9 cellular contexts compared by ENCODE assay signal in the genomic region with DNA sequence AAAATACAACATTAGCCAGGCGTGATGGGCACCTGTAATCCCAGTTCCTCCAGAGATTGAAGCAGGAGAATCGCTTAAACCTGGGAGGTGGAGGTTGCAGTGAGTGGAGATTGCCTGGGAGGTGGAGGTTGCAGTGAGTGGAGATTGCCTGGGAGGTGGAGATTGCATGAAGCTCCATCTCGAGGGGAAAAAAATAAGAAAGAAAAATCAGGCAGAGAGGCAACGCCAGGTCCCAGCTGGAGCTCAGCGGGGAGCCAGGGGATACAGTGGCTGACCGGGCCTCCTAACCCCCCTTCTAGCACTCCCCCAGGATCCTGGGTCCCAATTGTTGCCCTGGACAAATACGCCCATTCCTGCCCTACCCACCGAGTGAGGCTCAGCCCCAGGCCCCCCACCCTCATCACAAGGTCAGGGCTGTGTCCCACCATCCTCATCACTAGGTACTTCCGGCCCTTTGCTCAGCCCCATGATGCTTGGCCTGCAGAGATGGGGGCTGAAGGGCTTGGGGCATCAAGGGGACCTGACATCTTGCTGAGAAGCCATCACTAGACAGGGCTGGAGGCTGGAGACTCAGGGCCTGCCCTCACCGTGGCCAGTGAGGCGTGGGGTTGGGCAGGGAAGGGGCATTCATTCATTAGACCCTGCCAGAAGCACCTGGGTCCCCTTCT. TPM values are rescaled to one million over a fixed set of nuclear protein-coding genes. Genes with fewer than 3 reads are reported as not detected.
A peak's percentile ranks its signal among the peaks of the same experiment; 100 is the strongest.
DNase-seq lines count a peak whose midpoint lies in the region; ATAC-seq and TF ChIP-seq lines count a peak whose summit lies in the region.
"Had no signal": no experiment of that assay in that cellular context is flagged by ENCODE, and none has a peak within 500 bp of the region (broad histone marks: within the 10 kb centered on the region; RNA-seq: fewer than 3 reads in every experiment).

No MANE protein-coding gene starts in this region.

- peaks cover 4 to 58% (median 5%) of the 10 kb centered on the region in 3 donors for H3K36me3 Mint-ChIP-seq in CD8-positive, alpha-beta memory T cell
- H3K36me3 Mint-ChIP-seq in effector memory CD8-positive, alpha-beta T cell (ENCODE audit: insufficient read depth), result peaks cover 51% of the 10 kb centered on the region

- H3K4me3 Mint-ChIP-seq in CD8-positive, alpha-beta memory T cell, result peak overlapping the region; percentile 73 to 89 (median 78)
- peak overlapping the region; percentile 86 to 90 for H3K4me3 Mint-ChIP-seq in effector memory CD8-positive, alpha-beta T cell

- no peak for DNase-seq in CD8-positive, alpha-beta memory T cell
- DNase-seq in effector memory CD8-positive, alpha-beta T cell, result no peak
- no peak for DNase-seq in trophoblast cell
- DNase-seq in COLO829 (ENCODE audit: low spot score), result no peak
- DNase-seq: NK-92 treated with Interleukin-12 subunit alpha and Interleukin-12 subunit beta, amount 100 ng/mL, for 24 hours had no signal

- no peaks in the 10 kb centered on the region for H4K20me1 ChIP-seq in OCI-LY1 (ENCODE audit: insufficient read depth, low read length)

- H3K4me3 ChIP-seq in CD8-positive, alpha-beta memory T cell (ENCODE audit: low read length), result peak overlapping the region; percentile 66
- H3K4me3 ChIP-seq in OCI-LY1 (ENCODE audit: low read depth, low read length, poor library complexity, severe bottlenecking), result peak overlapping the region; percentile 86
- no peak overlapping the region for H3K4me3 ChIP-seq in trophoblast cell (ENCODE audit: low read depth, low read length)

- H2BK12ac ChIP-seq in trophoblast cell (ENCODE audit: low read length), result no peak overlapping the region

- no peak overlapping the region for H2BK5ac ChIP-seq in trophoblast cell (ENCODE audit: low read depth, low read length, poor library complexity)

- H3K79me2 ChIP-seq in OCI-LY1 (ENCODE audit: insufficient read depth, low read length) (peaks cover 9% of the 10 kb centered on the region), trophoblast cell (ENCODE audit: control insufficient read depth, insufficient read depth, low read length, poor library complexity) (peaks cover 6% of the 10 kb centered on the region)

- H3K27ac Mint-ChIP-seq in CD8-positive, alpha-beta memory T cell, result peak overlapping the region in 5 of 8 donors; percentile 78 to 84 (median 79)
- H3K27ac Mint-ChIP-seq in effector memory CD8-positive, alpha-beta T cell, result peak overlapping the region; percentile 10 to 78

- H3F3A ChIP-seq in OCI-LY1 (ENCODE audit: insufficient read depth, low read length), result no peaks in the 10 kb centered on the region; the same call in 1 of the 2 replicates

- no peak overlapping the region for H3K4ac ChIP-seq in trophoblast cell (ENCODE audit: low read depth, low read length)

- H2AFZ ChIP-seq in OCI-LY1 (ENCODE audit: low read length) (no peak overlapping the region), trophoblast cell (ENCODE audit: insufficient read depth, low read length, poor library complexity) (no peak overlapping the region)

- H4K12ac ChIP-seq in trophoblast cell (ENCODE audit: low read depth, low read length), result no peak overlapping the region

- POLR2A ChIA-PET in CD8-positive, alpha-beta memory T cell (lab: Charles Lee), result no interaction called here

- no peak overlapping the region for H4K8ac ChIP-seq in trophoblast cell (ENCODE audit: low read depth, low read length)

- peaks cover 39% of the 10 kb centered on the region for H3K4me1 ChIP-seq in CD8-positive, alpha-beta memory T cell (ENCODE audit: insufficient read depth, low read length)
- H3K4me1 ChIP-seq in OCI-LY1 (ENCODE audit: insufficient read depth, low read length, severe bottlenecking) (peaks cover 33% of the 10 kb centered on the region), trophoblast cell (ENCODE audit: control insufficient read depth in 1 of 2, insufficient read depth in 2 of 2, low read length in 2 of 2) (peaks cover 6 to 11% of the 10 kb centered on the region in 2 experiments)

- peak overlapping the region; percentile 89; the same call in 1 of the 2 replicates for H3K9ac ChIP-seq in OCI-LY1 (ENCODE audit: low read length)
- H3K9ac ChIP-seq in trophoblast cell (ENCODE audit: low read length), result peak overlapping the region; percentile 59

- peak overlapping the region; percentile 57 for H3K27ac ChIP-seq in CD8-positive, alpha-beta memory T cell (ENCODE audit: low read depth, low read length)
- peak overlapping the region; percentile 23 for H3K27ac ChIP-seq in OCI-LY1 (ENCODE audit: low read depth, low read length, poor library complexity, severe bottlenecking)
- no peak overlapping the region for H3K27ac ChIP-seq in trophoblast cell (ENCODE audit: low read depth, low read length)

- H2BK120ac ChIP-seq in trophoblast cell (ENCODE audit: insufficient read depth, low read length, poor library complexity), result no peak overlapping the region

- no peak for TF ChIP-seq CTCF in OCI-LY1 (IDR thresholded peaks at IDR 0.05; ENCODE audit: low read length)

- H3K9me3 ChIP-seq in CD8-positive, alpha-beta memory T cell (ENCODE audit: low read length), result no peaks in the 10 kb centered on the region
- H3K9me3 ChIP-seq in OCI-LY1 (ENCODE audit: low read length) (no peaks in the 10 kb centered on the region), trophoblast cell (ENCODE audit: insufficient read depth, low read depth, low read length) (peaks cover 2% of the 10 kb centered on the region)

- peaks cover 22 to 38% (median 28%) of the 10 kb centered on the region in 3 donors for H3K4me1 Mint-ChIP-seq in CD8-positive, alpha-beta memory T cell
- H3K4me1 Mint-ChIP-seq in effector memory CD8-positive, alpha-beta T cell (ENCODE audit: low read depth in 2 of 2), result peaks cover 20 to 29% of the 10 kb centered on the region in 2 donors

- peaks cover 29% of the 10 kb centered on the region for H3K36me3 ChIP-seq in CD8-positive, alpha-beta memory T cell (ENCODE audit: insufficient read depth, low read length)
- peaks cover 50% of the 10 kb centered on the region for H3K36me3 ChIP-seq in OCI-LY1 (ENCODE audit: insufficient read depth, low read length)
- peaks cover 34 to 39% of the 10 kb centered on the region in 2 experiments for H3K36me3 ChIP-seq in trophoblast cell (ENCODE audit: control insufficient read depth in 1 of 2, insufficient read depth in 2 of 2, low read length in 2 of 2)

- H3K9me2 ChIP-seq in OCI-LY1 (ENCODE audit: low read depth, low read length), result no peaks in the 10 kb centered on the region

- ATAC-seq in effector memory CD8-positive, alpha-beta T cell (replicated peaks), result no peak
- ATAC-seq in HG03442 (IDR thresholded peaks at IDR 0.05; ENCODE audit: unreplicated experiment), result no peak
- no peak for ATAC-seq in HG03095 (IDR thresholded peaks at IDR 0.05; ENCODE audit: unreplicated experiment)
- ATAC-seq in HG02973 (IDR thresholded peaks at IDR 0.05; ENCODE audit: unreplicated experiment), result no peak

- CTCF ChIA-PET in CD8-positive, alpha-beta memory T cell (lab: Charles Lee), result interaction anchor here (2.2 to 3.0 kb wide), 2 partner anchors 11 to 154 kb away, joined by 13 to 31 read pairs; partner anchors contain the start of gene MRGBP

- H3K9me3 Mint-ChIP-seq in CD8-positive, alpha-beta memory T cell, result no peaks in the 10 kb centered on the region
- no peaks in the 10 kb centered on the region for H3K9me3 Mint-ChIP-seq in effector memory CD8-positive, alpha-beta T cell

- no peak overlapping the region for H4K91ac ChIP-seq in trophoblast cell (ENCODE audit: low read depth, low read length)

- WGBS in trophoblast cell (ENCODE audit: extremely low coverage, insufficient coverage, insufficient read length), result no CpG with 5 or more reads among the region's 11 CpGs

- H3K79me1 ChIP-seq in trophoblast cell (ENCODE audit: low read length), result peaks cover 6% of the 10 kb centered on the region

- H3K4me2 ChIP-seq in OCI-LY1 (ENCODE audit: low read length) (peak overlapping the region; percentile 99), trophoblast cell (ENCODE audit: low read length) (no peak overlapping the region)

- H3K23ac ChIP-seq in trophoblast cell (ENCODE audit: low read length), result no peak overlapping the region

- H3K27me3 Mint-ChIP-seq in CD8-positive, alpha-beta memory T cell, result peaks cover 0 to 3% of the 10 kb centered on the region in 2 donors
- no peaks in the 10 kb centered on the region for H3K27me3 Mint-ChIP-seq in effector memory CD8-positive, alpha-beta T cell

- H2AK5ac ChIP-seq in trophoblast cell (ENCODE audit: low read length), result no peak overlapping the region

- H3K14ac ChIP-seq in trophoblast cell (ENCODE audit: low read length), result no peak overlapping the region

- H3K18ac ChIP-seq in trophoblast cell (ENCODE audit: low read length), result no peak overlapping the region

- H3K27me3 ChIP-seq in CD8-positive, alpha-beta memory T cell (ENCODE audit: insufficient read depth, low read length, poor library complexity, severe bottlenecking), result no peaks in the 10 kb centered on the region
- H3K27me3 ChIP-seq in OCI-LY1 (ENCODE audit: insufficient read depth, low read length) (no peaks in the 10 kb centered on the region), trophoblast cell (ENCODE audit: insufficient read depth, low read length) (no peaks in the 10 kb centered on the region)

RNA-seq across cellular contexts. Expression of gene OGFR, which starts 1.9 kb away (rescaled TPM):
- 10 to 100 TPM; 45.7 to 47.9 TPM for total RNA-seq in CD8-positive, alpha-beta memory T cell
- polyA plus RNA-seq in CD8-positive, alpha-beta memory T cell, result 64.2 TPM
- 31.8 and 32.7 TPM in 2 replicates for polyA plus RNA-seq in trophoblast cell (2013)

RNA-seq across cellular contexts. Expression of gene MRGBP, which starts 10.2 kb away (rescaled TPM):
- 10 to 100 TPM; 14.8 TPM for total RNA-seq in CD8-positive, alpha-beta memory T cell
- polyA plus RNA-seq in CD8-positive, alpha-beta memory T cell, result 10.7 TPM
- polyA plus RNA-seq in trophoblast cell (2013), result 13.3 and 13.7 TPM in 2 replicates

RNA-seq across cellular contexts. Expression of gene COL9A3, which starts 10.3 kb away (rescaled TPM):
- not detected for total RNA-seq in CD8-positive, alpha-beta memory T cell
- not detected for polyA plus RNA-seq in CD8-positive, alpha-beta memory T cell
- 243 and 264 TPM in 2 replicates for polyA plus RNA-seq in trophoblast cell (2013)

RNA-seq across cellular contexts. Expression of gene TCFL5, which starts 55.1 kb away (rescaled TPM):
- total RNA-seq in CD8-positive, alpha-beta memory T cell, result 1 to 10 TPM; 4.6 to 6.2 TPM
- 1.4 TPM for polyA plus RNA-seq in CD8-positive, alpha-beta memory T cell
- polyA plus RNA-seq in trophoblast cell (2013), result 4.6 and 5.0 TPM in 2 replicates
